11 cellular contexts compared by ENCODE assay signal in genomic region chr1:19437911-19438310, GRCh38. TPM values are rescaled to one million over a fixed set of nuclear protein-coding genes. Genes with fewer than 3 reads are reported as not detected.
DNase-seq lines count a peak whose midpoint lies in the region; ATAC-seq, FAIRE-seq and TF ChIP-seq lines count a peak whose summit lies in the region.
"Had no signal": no experiment of that assay in that cellular context is flagged by ENCODE, and none has a peak within 500 bp of the region (broad histone marks: within the 10 kb centered on the region; RNA-seq: fewer than 3 reads in every experiment).

No MANE protein-coding gene starts in this region.

- H3K27ac ChIP-seq in C4-2B (peak overlapping the region; percentile 42), astrocyte (ENCODE audit: low read depth, low read length) (peak overlapping the region; percentile 70), heart right ventricle (peak overlapping the region; percentile 75 to 93 (median 84)), prostate gland (peak overlapping the region; percentile 83 to 96)

- intact Hi-C loops in heart right ventricle (cut with DNase I) (loop anchor here in 3 of 10 donors (5.0 to 10.0 kb wide), 3 partner anchors 44 to 159 kb away; partner anchors contain the start of gene CAPZB (in 1 of the 3)), prostate gland (cut with DNase I) (loop anchor here (2.0 to 5.0 kb wide), 2 partner anchors 47 to 209 kb away; partner anchors contain the start of gene CAPZB)

- ATAC-seq in heart right ventricle (peak; percentile 13 to 81 (median 67)), GM21526 (IDR thresholded peaks at IDR 0.05; ENCODE audit: low FRiP score, unreplicated experiment) (no peak)

- no peaks in the 10 kb centered on the region for H3K27me3 Mint-ChIP-seq in astrocyte (ENCODE audit: low read depth, unreplicated experiment)

- no peak overlapping the region for H2AFZ ChIP-seq in astrocyte (ENCODE audit: low read depth, low read length)

- peaks cover 97% of the 10 kb centered on the region for H3K79me2 ChIP-seq in astrocyte (ENCODE audit: insufficient read depth, low read length)

- H3K9ac ChIP-seq in astrocyte (ENCODE audit: low read length), result peak overlapping the region; percentile 46

- no peak for TF ChIP-seq POLR2A in prostate gland (IDR thresholded peaks at IDR 0.05)

- no peak overlapping the region for H3K27ac Mint-ChIP-seq in astrocyte (ENCODE audit: unreplicated experiment)

- H3K9me3 Mint-ChIP-seq in astrocyte (ENCODE audit: unreplicated experiment), result no peaks in the 10 kb centered on the region

- H3K4me3 ChIP-seq in astrocyte (ENCODE audit: insufficient read depth, low read depth, low read length), result no peak overlapping the region
- peak overlapping the region in 2 of 10 donors; percentile 12 to 23 for H3K4me3 ChIP-seq in heart right ventricle
- H3K4me3 ChIP-seq in prostate gland, result no peak overlapping the region
- H3K4me3 ChIP-seq: cardiac muscle cell had no signal

- H3K4me1 ChIP-seq in astrocyte (ENCODE audit: insufficient read depth, low read length) (peaks cover 70% of the 10 kb centered on the region), heart right ventricle (peaks cover 49 to 100% (median 99%) of the 10 kb centered on the region in 9 donors), prostate gland (replicated peaks) (peaks cover 65% of the 10 kb centered on the region)

- H3K4me2 ChIP-seq in astrocyte (ENCODE audit: low read length), result peak overlapping the region; percentile 4

- DNase-seq in astrocyte (ENCODE audit: low read depth) (no peak), heart right ventricle (peak; percentile 82 to 88), prostate gland (ENCODE audit: low spot score) (no peak), NCI-H2081 treated with DMSO at 0.1 percent for 48 hours (lab: John Stamatoyannopoulos, UW) (no peak), islet precursor cell (no peak)
- DNase-seq in activated naive CD4-positive, alpha-beta T cell treated with Interleukin-2 at 50 U/mL for 16 hours, result no peak
- DNase-seq: Calu3, NCI-H1417 treated with DMSO at 0.1 percent for 48 hours had no signal

- H3K36me3 Mint-ChIP-seq in astrocyte (ENCODE audit: low read depth, unreplicated experiment), result peaks cover 15% of the 10 kb centered on the region

- H3K4me3 Mint-ChIP-seq in astrocyte (ENCODE audit: unreplicated experiment), result no peak overlapping the region

- H3K27me3 ChIP-seq in astrocyte (ENCODE audit: insufficient read depth, low read length) (no peaks in the 10 kb centered on the region), heart right ventricle (no peaks in the 10 kb centered on the region), prostate gland (replicated peaks; ENCODE audit: insufficient read depth) (no peaks in the 10 kb centered on the region)
- H3K27me3 ChIP-seq: cardiac muscle cell had no signal

- H3K36me3 ChIP-seq in astrocyte (ENCODE audit: insufficient read depth, low read length) (peaks cover 3% of the 10 kb centered on the region), heart right ventricle (peaks cover 0 to 39% (median 0%) of the 10 kb centered on the region in 9 donors), prostate gland (no peaks in the 10 kb centered on the region)
- H3K36me3 ChIP-seq: cardiac muscle cell had no signal

- H3K4me1 Mint-ChIP-seq in astrocyte (ENCODE audit: low read depth, unreplicated experiment), result peaks cover 76% of the 10 kb centered on the region

- TF ChIP-seq CTCF in C4-2B (conservative IDR thresholded peaks at IDR 0.05) (no peak), astrocyte (IDR thresholded peaks at IDR 0.05; ENCODE audit: insufficient read depth, low read depth, low read length) (no peak), heart right ventricle (IDR thresholded peaks at IDR 0.05) (no peak), prostate gland (IDR thresholded peaks at IDR 0.05) (no peak)

- H4K20me1 ChIP-seq in astrocyte (ENCODE audit: insufficient read depth, low read length), result peaks cover 90% of the 10 kb centered on the region

- no peak for FAIRE-seq in astrocyte (lab: Jason Lieb, UNC)

- H3K9me3 ChIP-seq in astrocyte (ENCODE audit: insufficient read depth, low read depth, low read length) (no peaks in the 10 kb centered on the region), heart right ventricle (no peaks in the 10 kb centered on the region), prostate gland (no peaks in the 10 kb centered on the region)

- WGBS in heart right ventricle, 2 donors, result 38 to 47% methylated on average over 17 of the region's 17 CpGs
- 41% methylated on average over 17 of the region's 17 CpGs for WGBS in prostate gland

RNA-seq across cellular contexts. Expression of gene CAPZB, which starts 47.4 kb away (rescaled TPM):
- total RNA-seq in astrocyte (458 and 459 TPM in 2 replicates), heart right ventricle (100 to 1,000 TPM; 207 to 307 (median 228) TPM), prostate gland (100 to 1,000 TPM; 139 to 150 TPM)
- polyA plus RNA-seq in heart right ventricle, result 100 to 1,000 TPM; 158 to 236 TPM

Comparison
In these comparisons a context has a peak if more than half of its experiments do, and no peak if none do; other contexts are left out.
1. DNase-seq: peak in heart right ventricle (2 of 2); none in astrocyte (single experiment), prostate gland (single experiment), NCI-H2081 treated with DMSO at 0.1 percent for 48 hours (single experiment), islet precursor cell (single experiment) and activated naive CD4-positive, alpha-beta T cell treated with Interleukin-2 at 50 U/mL for 16 hours (single experiment).
2. Peak in every context shown above with its lines, with median percentiles within 50 percentile points of each other: H3K27ac ChIP-seq.